In the genomic region with DNA sequence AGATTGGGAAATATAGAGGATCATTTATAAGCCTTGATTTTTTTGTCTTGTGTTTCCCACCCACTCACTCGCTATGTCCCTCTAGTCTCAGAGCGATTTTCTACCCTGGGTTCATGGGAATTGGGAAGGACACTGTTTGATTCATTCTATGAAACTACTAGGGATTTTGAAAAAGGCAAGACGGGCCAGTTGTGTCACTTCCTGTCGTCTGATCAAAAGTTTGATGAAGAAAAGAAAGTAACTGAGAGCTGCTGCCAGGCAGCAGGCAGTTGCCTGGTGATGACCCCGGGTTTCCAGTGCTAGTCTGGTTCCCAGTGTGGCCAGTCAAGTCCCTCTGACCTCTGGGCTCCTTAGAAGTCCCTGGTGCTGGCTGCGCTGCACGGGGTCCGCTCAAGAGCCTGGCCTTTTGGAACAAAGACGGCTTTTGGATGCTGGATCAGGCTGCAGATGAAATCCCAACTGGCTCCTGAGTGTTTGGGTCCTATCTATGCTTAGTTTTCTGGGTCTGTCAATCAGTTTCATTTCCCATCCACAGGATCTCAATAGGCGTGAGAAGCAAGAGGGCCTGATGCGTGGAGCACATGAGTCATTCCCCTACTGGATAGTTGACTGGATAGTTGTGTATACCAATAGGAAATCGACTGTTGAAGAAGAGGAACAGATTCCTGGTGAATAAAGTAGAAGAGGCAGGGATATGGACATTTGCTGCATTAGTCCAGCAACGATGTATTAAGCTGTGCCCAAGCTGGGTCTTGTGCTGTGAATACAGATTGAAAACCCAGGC, we compare ENCODE assay signal across 13 cellular contexts.
A peak's percentile ranks its signal among the peaks of the same experiment; 100 is the strongest.
DNase-seq lines count a peak whose midpoint lies in the region; FAIRE-seq and TF ChIP-seq lines count a peak whose summit lies in the region.
"Had no signal": no experiment of that assay in that cellular context is flagged by ENCODE, and none has a peak within 500 bp of the region (broad histone marks: within the 10 kb centered on the region; RNA-seq: fewer than 3 reads in every experiment).

No MANE protein-coding gene starts in this region.

- TF ChIP-seq CTCF in endothelial cell of umbilical vein (IDR thresholded peaks at IDR 0.05; ENCODE audit: extremely low read depth in 1 of 2, insufficient read depth in 1 of 2, low read depth in 1 of 2, low read length in 2 of 2): no peak
- no peak for TF ChIP-seq CTCF in nephron progenitor cell (IDR thresholded peaks at IDR 0.05)

- H3K4me1 ChIP-seq in endothelial cell of umbilical vein (ENCODE audit: control insufficient read depth, extremely low read depth, insufficient read depth, low read length): peaks cover 5% of the 10 kb centered on the region
- H3K4me1 ChIP-seq: testis had no signal

- POLR2A ChIA-PET in endothelial cell of umbilical vein (lab: Charles Lee): no interaction called here

- H3K4me1 Mint-ChIP-seq in activated CD4-positive, alpha-beta T cell treated with anti-CD3 and anti-CD28 coated beads, Interleukin-2, amount 10 ng/mL, durations not matched to agents 24 days and 14 days: peaks cover 9% of the 10 kb centered on the region
- H3K4me1 Mint-ChIP-seq in nephron progenitor cell: no peaks in the 10 kb centered on the region

- H4K20me1 ChIP-seq in endothelial cell of umbilical vein (replicated peaks; ENCODE audit: control insufficient read depth, extremely low read depth, insufficient read depth, low read length): no peaks in the 10 kb centered on the region

- BruUV-seq in endothelial cell of umbilical vein (replicated peaks; lab: Mats Ljungman, UMichigan): no TSS peak

- H3K9me1 ChIP-seq in endothelial cell of umbilical vein (replicated peaks; ENCODE audit: control insufficient read depth, extremely low read depth, insufficient read depth, low read length): no peaks in the 10 kb centered on the region

- dilution Hi-C loops in endothelial cell of umbilical vein (cut with MboI; ENCODE audit: extremely low pct_ligation_motif_present, low sequenced_read_pairs): no loop called here

- no peaks in the 10 kb centered on the region for H3K36me3 ChIP-seq in endothelial cell of umbilical vein (ENCODE audit: control insufficient read depth in 2 of 2, extremely low read depth in 1 of 2, insufficient read depth in 2 of 2, low read length in 2 of 2)

- no peaks in the 10 kb centered on the region for H3K9me3 Mint-ChIP-seq in activated CD4-positive, alpha-beta T cell treated with anti-CD3 and anti-CD28 coated beads, Interleukin-2, amount 10 ng/mL, durations not matched to agents 24 days and 14 days
- no peaks in the 10 kb centered on the region for H3K9me3 Mint-ChIP-seq in nephron progenitor cell

- no peak overlapping the region for H3K9ac ChIP-seq in endothelial cell of umbilical vein (replicated peaks; ENCODE audit: extremely low read depth, insufficient read depth, low read length)

- FAIRE-seq in endothelial cell of umbilical vein (lab: Jason Lieb, UNC): peak; percentile 76

- peaks cover 14% of the 10 kb centered on the region for H3K36me3 Mint-ChIP-seq in activated CD4-positive, alpha-beta T cell treated with anti-CD3 and anti-CD28 coated beads, Interleukin-2, amount 10 ng/mL, durations not matched to agents 24 days and 14 days (ENCODE audit: low read depth)
- peaks cover 5% of the 10 kb centered on the region for H3K36me3 Mint-ChIP-seq in nephron progenitor cell (ENCODE audit: low read depth)

- peak overlapping the region; percentile 4 for H3K4me3 Mint-ChIP-seq in activated CD4-positive, alpha-beta T cell treated with anti-CD3 and anti-CD28 coated beads, Interleukin-2, amount 10 ng/mL, durations not matched to agents 24 days and 14 days
- H3K4me3 Mint-ChIP-seq in nephron progenitor cell: no peak overlapping the region

- no peak overlapping the region for H3K4me3 ChIP-seq in endothelial cell of umbilical vein (replicated peaks in 1 of 3; ENCODE audit: insufficient read depth in 1 of 3, low read depth in 1 of 3, low read length in 3 of 3)
- H3K4me3 ChIP-seq: dorsolateral prefrontal cortex, gastrocnemius medialis, testis had no signal

- H3K4me2 ChIP-seq in endothelial cell of umbilical vein (ENCODE audit: insufficient read depth, low read length): peak overlapping the region; percentile 18

- no peaks in the 10 kb centered on the region for H3K9me3 ChIP-seq in endothelial cell of umbilical vein (replicated peaks; ENCODE audit: control insufficient read depth, insufficient read depth, low read length)
- H3K9me3 ChIP-seq: gastrocnemius medialis, testis had no signal

- H3K79me2 ChIP-seq in endothelial cell of umbilical vein (ENCODE audit: control insufficient read depth, insufficient read depth, low read length): no peaks in the 10 kb centered on the region

- peak; percentile 91 for DNase-seq in CD1c-positive myeloid dendritic cell (ENCODE audit: extremely low spot score)
- DNase-seq in ELR (ENCODE audit: low read depth): peak; percentile 28
- DNase-seq in activated CD4-positive, alpha-beta T cell treated with anti-CD3 and anti-CD28 coated beads, Interleukin-2, amount 10 ng/mL, durations not matched to agents 24 days and 14 days: peak; percentile 68
- peak; percentile 13 for DNase-seq in endothelial cell of umbilical vein (ENCODE audit: low read depth, low spot score)
- no peak for DNase-seq in activated effector memory CD4-positive, alpha-beta T cell treated with anti-CD3 and anti-CD28 coated beads, Interleukin-2, amount 50 U/mL, for 16 hours
- DNase-seq in NCI-H1092 (lab: John Stamatoyannopoulos, UW): no peak
- DNase-seq in iPS-NIHi7 (ENCODE audit: extremely low spot score): no peak
- DNase-seq in nephron progenitor cell: no peak
- DNase-seq: amygdala, dorsolateral prefrontal cortex, gastrocnemius medialis, NCI-H2227 treated with DMSO at 0.1 percent for 48 hours, testis had no signal

- intact Hi-C loops in activated CD4-positive, alpha-beta T cell treated with anti-CD3 and anti-CD28 coated beads, Interleukin-2, amount 10 ng/mL, durations not matched to agents 24 days and 14 days (cut with micrococcal nuclease): no loop called here
- intact Hi-C loops in endothelial cell of umbilical vein (cut with micrococcal nuclease): no loop called here

- H3K27ac Mint-ChIP-seq in activated CD4-positive, alpha-beta T cell treated with anti-CD3 and anti-CD28 coated beads, Interleukin-2, amount 10 ng/mL, durations not matched to agents 24 days and 14 days: peak overlapping the region; percentile 54
- H3K27ac Mint-ChIP-seq in nephron progenitor cell: no peak overlapping the region

- H3K27me3 Mint-ChIP-seq in activated CD4-positive, alpha-beta T cell treated with anti-CD3 and anti-CD28 coated beads, Interleukin-2, amount 10 ng/mL, durations not matched to agents 24 days and 14 days: no peaks in the 10 kb centered on the region
- H3K27me3 Mint-ChIP-seq in nephron progenitor cell (ENCODE audit: low read depth, poor library complexity): peaks cover 7% of the 10 kb centered on the region

- TF ChIP-seq POLR2A in endothelial cell of umbilical vein (IDR thresholded peaks at IDR 0.05; ENCODE audit: low read depth, low read length): no peak

- no peak overlapping the region for H3K27ac ChIP-seq in endothelial cell of umbilical vein (ENCODE audit: insufficient read depth, low read depth, low read length)
- H3K27ac ChIP-seq: dorsolateral prefrontal cortex, gastrocnemius medialis, testis had no signal

- peak overlapping the region; percentile 46 for H2AFZ ChIP-seq in endothelial cell of umbilical vein (ENCODE audit: low read depth, low read length)

- CTCF ChIA-PET in endothelial cell of umbilical vein (lab: Charles Lee): interaction anchor here (1.5 kb wide), 1 partner anchor 11 kb away, joined by 3 read pairs; no protein-coding TSS in a partner anchor

- no peaks in the 10 kb centered on the region for H3K27me3 ChIP-seq in endothelial cell of umbilical vein (ENCODE audit: control insufficient read depth in 2 of 2, insufficient read depth in 2 of 2, low read length in 2 of 2)
- H3K27me3 ChIP-seq: dorsolateral prefrontal cortex, gastrocnemius medialis, testis had no signal

TF ChIP-seq in endothelial cell of umbilical vein, 7 proteins besides CTCF, POLR2A, EP300 and RAD21:
- TF ChIP-seq POLR2AphosphoS5 (IDR thresholded peaks at IDR 0.05; ENCODE audit: insufficient read depth, low read depth, low read length): no peak
- TF ChIP-seq MAX (IDR thresholded peaks at IDR 0.05; ENCODE audit: insufficient read depth, insufficient read length): no peak
- TF ChIP-seq FOS (IDR thresholded peaks at IDR 0.05; ENCODE audit: borderline replicate concordance, insufficient read depth, low read length): no peak
- no peak for TF ChIP-seq JUN (IDR thresholded peaks at IDR 0.05; ENCODE audit: borderline replicate concordance, insufficient read depth, insufficient read length, low read depth)
- TF ChIP-seq EZH2 (IDR thresholded peaks at IDR 0.05; ENCODE audit: borderline replicate concordance, low read depth, low read length, severe bottlenecking): no peak

Comparison
In these comparisons a context has a peak if more than half of its experiments do, and no peak if none do; other contexts are left out.
1. DNase-seq: peak in CD1c-positive myeloid dendritic cell (single experiment), ELR (single experiment), activated CD4-positive, alpha-beta T cell treated with anti-CD3 and anti-CD28 coated beads, Interleukin-2, amount 10 ng/mL, durations not matched to agents 24 days and 14 days (single experiment) and endothelial cell of umbilical vein (single experiment); none in activated effector memory CD4-positive, alpha-beta T cell treated with anti-CD3 and anti-CD28 coated beads, Interleukin-2, amount 50 U/mL, for 16 hours (single experiment), NCI-H1092 (single experiment), iPS-NIHi7 (single experiment) and nephron progenitor cell (single experiment).